Comparison of ENCODE assay signal across 14 cellular contexts in the genomic region with DNA sequence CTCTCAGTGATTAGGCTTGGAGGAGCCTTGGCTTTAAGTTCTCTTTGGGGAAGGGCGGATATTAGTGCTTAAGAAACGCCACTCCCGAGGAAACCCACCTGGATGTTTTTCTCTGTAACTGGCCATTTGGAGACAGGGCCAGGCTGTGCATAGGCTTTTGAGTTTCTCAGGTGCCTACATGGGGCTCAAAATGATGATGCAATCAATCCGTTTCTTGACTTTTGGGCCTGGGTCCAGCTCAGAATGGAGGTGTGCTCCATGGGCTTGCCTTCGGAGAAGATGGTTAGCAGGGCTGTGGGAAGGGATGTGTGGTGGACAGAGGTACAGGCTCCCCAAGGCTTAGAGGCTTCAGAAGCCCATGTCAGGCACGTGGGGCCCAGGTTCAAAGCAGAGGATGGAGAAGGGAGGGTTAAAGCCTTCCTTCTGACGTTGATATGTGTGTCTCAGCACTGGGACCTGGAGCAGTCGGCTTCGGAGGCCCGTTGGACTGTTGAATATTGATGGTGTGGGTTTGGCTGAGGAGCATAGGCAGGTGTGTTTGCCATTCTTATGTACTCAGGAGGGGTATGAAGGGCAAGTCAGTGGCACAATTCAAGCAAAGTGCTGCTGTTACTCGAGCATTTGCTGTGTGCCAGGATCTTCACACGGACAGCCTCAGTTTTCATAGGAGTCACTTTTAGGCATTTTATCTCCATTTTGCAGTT. TPM values are rescaled to one million over a fixed set of nuclear protein-coding genes. Genes with fewer than 3 reads are reported as not detected.
DNase-seq lines count a peak whose midpoint lies in the region; ATAC-seq and TF ChIP-seq lines count a peak whose summit lies in the region.
"Had no signal": no experiment of that assay in that cellular context is flagged by ENCODE, and none has a peak within 500 bp of the region (broad histone marks: within the 10 kb centered on the region; RNA-seq: fewer than 3 reads in every experiment).

No MANE protein-coding gene starts in this region.

- H3K9me3 Mint-ChIP-seq in neural progenitor cell = no peaks in the 10 kb centered on the region
- H3K9me3 Mint-ChIP-seq: activated CD4-positive, alpha-beta T cell treated with anti-CD3 and anti-CD28 coated beads, Interleukin-2, amount 10 ng/mL, durations not matched to agents 24 days and 14 days; nephron had no signal

- CTCF ChIA-PET in IMR-90 (lab: Yijun Ruan, JAX) = interaction anchor here (1.2 kb wide), 1 partner anchor 20 kb away, joined by 3 read pairs; no protein-coding TSS in a partner anchor
- CTCF ChIA-PET in mammary epithelial cell (lab: Charles Lee; ENCODE audit: low non-redundant PET) = no interaction called here

- H3K18ac ChIP-seq in IMR-90 (ENCODE audit: low read depth, low read length) = no peak overlapping the region

- H3K36me3 ChIP-seq in IMR-90 (ENCODE audit: control insufficient read depth, insufficient read depth, low read length) (no peaks in the 10 kb centered on the region), mammary epithelial cell (ENCODE audit: insufficient read depth, low read length) (no peaks in the 10 kb centered on the region), neural progenitor cell (no peaks in the 10 kb centered on the region)
- H3K36me3 ChIP-seq: thoracic aorta had no signal

- H3K27me3 ChIP-seq in IMR-90 (ENCODE audit: control insufficient read depth, insufficient read depth, low read length) (no peaks in the 10 kb centered on the region), mammary epithelial cell (ENCODE audit: insufficient read depth, low read length) (no peaks in the 10 kb centered on the region), neural progenitor cell (no peaks in the 10 kb centered on the region)

- no peak for TF ChIP-seq RAD21 in IMR-90 (IDR thresholded peaks at IDR 0.05; ENCODE audit: low read length)

- H2AFZ ChIP-seq in IMR-90 (replicated peaks; ENCODE audit: low read length, poor library complexity) (no peak overlapping the region), mammary epithelial cell (ENCODE audit: low read depth, low read length) (peak overlapping the region; percentile 28), neural progenitor cell (replicated peaks) (no peak overlapping the region)

- H3K79me1 ChIP-seq in IMR-90 (ENCODE audit: low read depth in 1 of 2, low read length in 2 of 2) = peaks cover 3 to 35% of the 10 kb centered on the region in 2 experiments; a peak in 3 of 4 replicates

- H3K9ac ChIP-seq in IMR-90 (ENCODE audit: low read depth, low read length) (no peak overlapping the region), mammary epithelial cell (ENCODE audit: insufficient read depth, low read length) (no peak overlapping the region), neural progenitor cell (no peak overlapping the region)

- H3K4me1 Mint-ChIP-seq in neural progenitor cell = peaks cover 60% of the 10 kb centered on the region

- peaks cover 10% of the 10 kb centered on the region for H3K4me1 ChIP-seq in IMR-90 (ENCODE audit: control insufficient read depth, insufficient read depth, low read length)
- H3K4me1 ChIP-seq in mammary epithelial cell (ENCODE audit: insufficient read depth, low read length) = peaks cover 48% of the 10 kb centered on the region
- H3K4me1 ChIP-seq in neural progenitor cell = peaks cover 15% of the 10 kb centered on the region

- H2BK5ac ChIP-seq in IMR-90 (ENCODE audit: low read depth, low read length, poor library complexity, severe bottlenecking) = no peak overlapping the region

- H3K23ac ChIP-seq in IMR-90 (ENCODE audit: low read depth, low read length) = no peak overlapping the region

- H3K56ac ChIP-seq in IMR-90 (ENCODE audit: extremely low read depth, insufficient read depth, low read length) = no peak overlapping the region

- H4K20me1 ChIP-seq in IMR-90 (ENCODE audit: insufficient read depth, low read length) (peaks cover 10% of the 10 kb centered on the region; the same call in 1 of the 2 replicates), mammary epithelial cell (ENCODE audit: insufficient read depth, low read length) (no peaks in the 10 kb centered on the region), neural progenitor cell (ENCODE audit: low read depth) (no peaks in the 10 kb centered on the region)

- dilution Hi-C loops in IMR-90 (cut with HindIII; ENCODE audit: low sequenced_read_pairs, unreplicated experiment) (no loop called here), mammary epithelial cell (cut with HindIII; ENCODE audit: low sequenced_read_pairs) (no loop called here)

- no peak overlapping the region for H3K4me2 ChIP-seq in IMR-90 (ENCODE audit: low read depth, low read length)
- no peak overlapping the region for H3K4me2 ChIP-seq in mammary epithelial cell (ENCODE audit: insufficient read depth, low read depth, low read length)
- H3K4me2 ChIP-seq in neural progenitor cell = no peak overlapping the region

- H3K14ac ChIP-seq in IMR-90 (replicated peaks; ENCODE audit: low read depth, low read length) = no peak overlapping the region

- no peak overlapping the region for H3K4me3 ChIP-seq in IMR-90 (ENCODE audit: insufficient read depth, low read depth, low read length)
- no peak overlapping the region for H3K4me3 ChIP-seq in mammary epithelial cell (replicated peaks in 1 of 3; ENCODE audit: insufficient read depth in 1 of 3, low read depth in 2 of 3, low read length in 3 of 3)
- H3K4me3 ChIP-seq in neural progenitor cell = no peak overlapping the region
- H3K4me3 ChIP-seq: thoracic aorta had no signal

- H3K9me1 ChIP-seq in IMR-90 (ENCODE audit: insufficient read depth, low read length) = peaks cover 8% of the 10 kb centered on the region; the same call in 1 of the 2 replicates

- peaks cover 5% of the 10 kb centered on the region for H3F3A ChIP-seq in neural progenitor cell (ENCODE audit: low read depth)

- H2AK9ac ChIP-seq in IMR-90 (replicated peaks; ENCODE audit: low read depth, low read length, poor library complexity) = no peak overlapping the region

- 96% methylated on average over 8 of the region's 12 CpGs; no CpG with 5 or more reads in 1 of the 2 experiments for WGBS in IMR-90 (ENCODE audit: extremely low coverage in 2 of 2, insufficient read length in 1 of 2), 2 experiments
- WGBS in mammary epithelial cell (ENCODE audit: low coverage, missing lambda C conversion rate) = 97% methylated on average over 12 of the region's 12 CpGs

- H4K8ac ChIP-seq in IMR-90 (ENCODE audit: low read depth in 2 of 2, low read length in 2 of 2) = no peak overlapping the region

- peaks cover 3% of the 10 kb centered on the region for H3K27me3 Mint-ChIP-seq in neural progenitor cell (ENCODE audit: insufficient read depth, low read depth)
- H3K27me3 Mint-ChIP-seq: activated CD4-positive, alpha-beta T cell treated with anti-CD3 and anti-CD28 coated beads, Interleukin-2, amount 10 ng/mL, durations not matched to agents 24 days and 14 days had no signal

- no peak overlapping the region for H4K91ac ChIP-seq in IMR-90 (ENCODE audit: insufficient read depth, low read depth, low read length)

- H2BK20ac ChIP-seq in IMR-90 (ENCODE audit: low read depth, low read length) = no peak overlapping the region

- H3K27ac ChIP-seq in IMR-90 (ENCODE audit: insufficient read depth, low read length) (no peak overlapping the region), mammary epithelial cell (ENCODE audit: insufficient read depth, low read depth, low read length) (no peak overlapping the region), neural progenitor cell (no peak overlapping the region)
- H3K27ac ChIP-seq: thoracic aorta had no signal

- ATAC-seq in IMR-90 (ENCODE audit: low read depth) (no peak), HG02588 (IDR thresholded peaks at IDR 0.05; ENCODE audit: unreplicated experiment) (no peak)

- no peaks in the 10 kb centered on the region for H3K9me3 ChIP-seq in IMR-90 (ENCODE audit: control insufficient read depth, insufficient read depth, low read length)
- no peaks in the 10 kb centered on the region for H3K9me3 ChIP-seq in mammary epithelial cell (replicated peaks; ENCODE audit: insufficient read depth, low read length)
- H3K9me3 ChIP-seq in neural progenitor cell (ENCODE audit: low read depth) = no peaks in the 10 kb centered on the region
- H3K9me3 ChIP-seq: thoracic aorta had no signal

- H3K4me3 Mint-ChIP-seq in neural progenitor cell = no peak overlapping the region
- H3K4me3 Mint-ChIP-seq: nephron had no signal

- no peak overlapping the region for H2AK5ac ChIP-seq in IMR-90 (ENCODE audit: low read depth, low read length)

- BruUV-seq in IMR-90 (replicated peaks; lab: Mats Ljungman, UMichigan) (no TSS peak), mammary epithelial cell (replicated peaks; lab: Mats Ljungman, UMichigan) (no TSS peak)

- TF ChIP-seq POLR2A in IMR-90 (IDR thresholded peaks at IDR 0.05; ENCODE audit: low read depth, low read length) = no peak

- H2BK120ac ChIP-seq in IMR-90 (ENCODE audit: low read depth, low read length) = no peak overlapping the region

- peak overlapping the region; percentile 84 for H3K27ac Mint-ChIP-seq in neural progenitor cell
- H3K27ac Mint-ChIP-seq: nephron had no signal

- no peak overlapping the region for H3K4ac ChIP-seq in IMR-90 (ENCODE audit: low read depth, low read length)

- POLR2A ChIA-PET in IMR-90 (lab: Charles Lee; ENCODE audit: unreplicated experiment) = no interaction called here

- in situ Hi-C loops in IMR-90 (cut with MboI; ENCODE audit: low sequenced_read_pairs) = loop anchor here (10.0 to 25.0 kb wide), 2 partner anchors 429 to 831 kb away; no protein-coding TSS in a partner anchor
- in situ Hi-C loops in mammary epithelial cell (cut with MboI; ENCODE audit: low sequenced_read_pairs in 2 of 2) = loop anchor here in 1 of 2 donors (25.0 kb wide), 1 partner anchor 1231 kb away; no protein-coding TSS in a partner anchor

- no peaks in the 10 kb centered on the region for H3K36me3 Mint-ChIP-seq in neural progenitor cell

- no peak overlapping the region for H4K5ac ChIP-seq in IMR-90 (ENCODE audit: low read depth, low read length)

- DNase-seq in NCI-H510A treated with DMSO at 0.1 percent for 48 hours (lab: John Stamatoyannopoulos, UW) (peak; percentile 64), NCI-H510A (lab: John Stamatoyannopoulos, UW) (no peak), IMR-90 (no peak), mammary epithelial cell (no peak), neural progenitor cell (ENCODE audit: low spot score) (no peak), putamen (ENCODE audit: low spot score) (no peak)
- DNase-seq in stimulated activated naive CD4-positive, alpha-beta T cell treated with Interleukin-2 at 50 U/mL for 16 hours (lab: John Stamatoyannopoulos, UW) = no peak
- DNase-seq: caudate nucleus, KG1, NCI-H2081 had no signal

- TF ChIP-seq CTCF in IMR-90 (conservative IDR thresholded peaks at IDR 0.05; ENCODE audit: low read depth, low read length) (no peak), mammary epithelial cell (conservative IDR thresholded peaks at IDR 0.05 in 1 of 2, IDR thresholded peaks at IDR 0.05 in 1 of 2; ENCODE audit: extremely low read depth in 1 of 2, insufficient read depth in 1 of 2, low read depth in 1 of 2, low read length in 2 of 2) (no peak), neural progenitor cell (IDR thresholded peaks at IDR 0.05) (no peak)

- H3K79me2 ChIP-seq in mammary epithelial cell (ENCODE audit: insufficient read depth, low read length) = no peaks in the 10 kb centered on the region
- no peaks in the 10 kb centered on the region for H3K79me2 ChIP-seq in neural progenitor cell (ENCODE audit: low read depth)

- H2BK15ac ChIP-seq in IMR-90 (ENCODE audit: low read depth, low read length) = no peak overlapping the region

- intact Hi-C loops in IMR-90 (cut with micrococcal nuclease) = no loop called here
- intact Hi-C loops in mammary epithelial cell (cut with micrococcal nuclease) = no loop called here

RNA-seq across cellular contexts. Expression of gene WDR25, which starts 29.6 kb away (rescaled TPM):
- total RNA-seq in IMR-90 (2012; rRNA removed) (22.5 and 25.8 TPM in 2 replicates), mammary epithelial cell (10 to 100 TPM; 12.3 to 14.0 TPM), neural progenitor cell (ENCODE audit: low replicate concordance) (4.9 and 13.6 TPM in 2 replicates)
- polyA plus RNA-seq in IMR-90 (2012; rRNA removed) (16.6 and 16.9 TPM in 2 replicates), mammary epithelial cell (7.2 TPM)
- polyA plus RNA-seq in IMR-90 (2012; cell fraction: cytosol; rRNA removed) = 14.0 and 18.1 TPM in 2 replicates
- polyA plus RNA-seq in IMR-90 (2012; cell fraction: nucleus; rRNA removed; ENCODE audit: low replicate concordance) = 9.9 and 11.9 TPM in 2 replicates
- 6.9 TPM for polyA minus RNA-seq in mammary epithelial cell
